Comparison of ENCODE assay signal across 1 cellular context in genomic region chr19:45092747-45093678, GRCh38.
TF ChIP-seq lines count a peak whose summit lies in the region.

TSS of gene PPP1R37 (plus strand) at chr19:45093179. CDS start at chr19:45093326, 147 bp downstream.

TF ChIP-seq in HEK293, 187 proteins besides CTCF, POLR2A, EP300 and RAD21 (continued from another document):
- peak; percentile 88 for TF ChIP-seq ZNF76 (tag by site-specific recombination; IDR thresholded peaks at IDR 0.05; ENCODE audit: borderline replicate concordance, low read depth)
- TF ChIP-seq ZNF600 (tag by site-specific recombination; IDR thresholded peaks at IDR 0.05), result no peak
- TF ChIP-seq ZBTB11 (tag by site-specific recombination; conservative IDR thresholded peaks at IDR 0.05; ENCODE audit: low read depth), result peak; percentile 44; the same call in 1 of the 2 replicates
- no peak for TF ChIP-seq MYNN (tag by site-specific recombination; IDR thresholded peaks at IDR 0.05; ENCODE audit: borderline replicate concordance)
- peak; percentile 40; the same call in 1 of the 2 replicates for TF ChIP-seq PRDM1 (tag by site-specific recombination; IDR thresholded peaks at IDR 0.05)
- no peak for TF ChIP-seq ZNF19 (tag by site-specific recombination; IDR thresholded peaks at IDR 0.05; ENCODE audit: low read depth)
- TF ChIP-seq ZSCAN18 (tag by site-specific recombination; IDR thresholded peaks at IDR 0.05), result peak; percentile 94
- no peak; the same call in 1 of the 2 replicates for TF ChIP-seq ZNF280D (tag by site-specific recombination; IDR thresholded peaks at IDR 0.05)
- no peak for TF ChIP-seq ZNF26 (tag by site-specific recombination; IDR thresholded peaks at IDR 0.05)
- TF ChIP-seq ZNF776 (tag by site-specific recombination; IDR thresholded peaks at IDR 0.05; ENCODE audit: borderline replicate concordance), result no peak
- TF ChIP-seq ZNF335 (tag by site-specific recombination; conservative IDR thresholded peaks at IDR 0.05), result peak; percentile 71; the same call in 1 of the 2 replicates
- no peak for TF ChIP-seq ZNF677 (tag by site-specific recombination; IDR thresholded peaks at IDR 0.05)
- no peak for TF ChIP-seq ZNF701 (tag by site-specific recombination; IDR thresholded peaks at IDR 0.05)
- TF ChIP-seq KLF17 (tag by site-specific recombination; IDR thresholded peaks at IDR 0.05), result peak; percentile 86
- TF ChIP-seq ZNF548 (tag by site-specific recombination; IDR thresholded peaks at IDR 0.05), result no peak
- TF ChIP-seq SP2 (tag by site-specific recombination; IDR thresholded peaks at IDR 0.05), result peak; percentile 78
- no peak for TF ChIP-seq ZNF585B (tag by site-specific recombination; IDR thresholded peaks at IDR 0.05)
- no peak for TF ChIP-seq ZNF521 (tag by site-specific recombination; IDR thresholded peaks at IDR 0.05)
- TF ChIP-seq ZBTB49 (tag by site-specific recombination; IDR thresholded peaks at IDR 0.05; ENCODE audit: low read depth), result no peak
- TF ChIP-seq ZIC2 (tag by site-specific recombination; IDR thresholded peaks at IDR 0.05), result peak; percentile 60
- TF ChIP-seq ZNF747 (tag by site-specific recombination; IDR thresholded peaks at IDR 0.05), result no peak
- TF ChIP-seq ZNF214 (tag by site-specific recombination; IDR thresholded peaks at IDR 0.05; ENCODE audit: borderline replicate concordance), result no peak
- TF ChIP-seq ZNF175 (tag by site-specific recombination; IDR thresholded peaks at IDR 0.05), result no peak
- peak; percentile 94 for TF ChIP-seq ZEB2 (tag by site-specific recombination; IDR thresholded peaks at IDR 0.05)
- no peak; the same call in 1 of the 2 replicates for TF ChIP-seq ZNF2 (tag by site-specific recombination; IDR thresholded peaks at IDR 0.05)
- no peak for TF ChIP-seq ZNF707 (tag by site-specific recombination; IDR thresholded peaks at IDR 0.05)
- TF ChIP-seq ZNF624 (tag by site-specific recombination; IDR thresholded peaks at IDR 0.05), result no peak
- no peak for TF ChIP-seq ZNF169 (tag by site-specific recombination; IDR thresholded peaks at IDR 0.05)
- peak; percentile 90 for TF ChIP-seq ZBTB7A (tag by site-specific recombination; IDR thresholded peaks at IDR 0.05; ENCODE audit: low read depth)
- TF ChIP-seq MZF1 (tag by site-specific recombination; IDR thresholded peaks at IDR 0.05; ENCODE audit: borderline replicate concordance), result no peak
- TF ChIP-seq ZNF302 (tag by site-specific recombination; IDR thresholded peaks at IDR 0.05; ENCODE audit: low read depth), result no peak
- peak; percentile 37; the same call in 1 of the 2 replicates for TF ChIP-seq SCRT2 (tag by site-specific recombination; IDR thresholded peaks at IDR 0.05)
- no peak for TF ChIP-seq ZNF426 (tag by site-specific recombination; IDR thresholded peaks at IDR 0.05)
- no peak for TF ChIP-seq ZNF221 (tag by site-specific recombination; IDR thresholded peaks at IDR 0.05; ENCODE audit: borderline replicate concordance)
- no peak for TF ChIP-seq TCF7L2 (IDR thresholded peaks at IDR 0.05; ENCODE audit: borderline replicate concordance, low read depth, low read length)
- TF ChIP-seq FEZF1 (tag by site-specific recombination; IDR thresholded peaks at IDR 0.05), result no peak; the same call in 1 of the 2 replicates
- TF ChIP-seq ZNF621 (tag by site-specific recombination; IDR thresholded peaks at IDR 0.05), result no peak
- peak; percentile 54; the same call in 1 of the 2 replicates for TF ChIP-seq SCRT1 (tag by site-specific recombination; IDR thresholded peaks at IDR 0.05; ENCODE audit: borderline replicate concordance)
- peak; percentile 99 for TF ChIP-seq KLF8 (tag by site-specific recombination; IDR thresholded peaks at IDR 0.05)
- TF ChIP-seq ZNF157 (tag by site-specific recombination; IDR thresholded peaks at IDR 0.05), result no peak
- TF ChIP-seq ZNF404 (tag by site-specific recombination; IDR thresholded peaks at IDR 0.05), result no peak
- no peak for TF ChIP-seq PBX3 (CRISPR knock-in tag; IDR thresholded peaks at IDR 0.05)
- TF ChIP-seq ZNF138 (tag by site-specific recombination; IDR thresholded peaks at IDR 0.05; ENCODE audit: borderline replicate concordance), result no peak
- no peak for TF ChIP-seq ZFP3 (tag by site-specific recombination; IDR thresholded peaks at IDR 0.05; ENCODE audit: low read depth)
- TF ChIP-seq ZFP69B (tag by site-specific recombination; IDR thresholded peaks at IDR 0.05), result peak; percentile 69
- no peak for TF ChIP-seq ZBTB1 (tag by site-specific recombination; IDR thresholded peaks at IDR 0.05)
- TF ChIP-seq ZNF398 (tag by site-specific recombination; IDR thresholded peaks at IDR 0.05), result peak; percentile 10; the same call in 1 of the 2 replicates
- TF ChIP-seq HOXD13 (CRISPR knock-in tag; IDR thresholded peaks at IDR 0.05; ENCODE audit: borderline replicate concordance), result no peak; the same call in 1 of the 2 replicates
- peak; percentile 75 for TF ChIP-seq ZNF366 (tag by site-specific recombination; conservative IDR thresholded peaks at IDR 0.05)
TF ChIP-seq in HEK293: peak in this region for 69.
